In the genomic region with DNA sequence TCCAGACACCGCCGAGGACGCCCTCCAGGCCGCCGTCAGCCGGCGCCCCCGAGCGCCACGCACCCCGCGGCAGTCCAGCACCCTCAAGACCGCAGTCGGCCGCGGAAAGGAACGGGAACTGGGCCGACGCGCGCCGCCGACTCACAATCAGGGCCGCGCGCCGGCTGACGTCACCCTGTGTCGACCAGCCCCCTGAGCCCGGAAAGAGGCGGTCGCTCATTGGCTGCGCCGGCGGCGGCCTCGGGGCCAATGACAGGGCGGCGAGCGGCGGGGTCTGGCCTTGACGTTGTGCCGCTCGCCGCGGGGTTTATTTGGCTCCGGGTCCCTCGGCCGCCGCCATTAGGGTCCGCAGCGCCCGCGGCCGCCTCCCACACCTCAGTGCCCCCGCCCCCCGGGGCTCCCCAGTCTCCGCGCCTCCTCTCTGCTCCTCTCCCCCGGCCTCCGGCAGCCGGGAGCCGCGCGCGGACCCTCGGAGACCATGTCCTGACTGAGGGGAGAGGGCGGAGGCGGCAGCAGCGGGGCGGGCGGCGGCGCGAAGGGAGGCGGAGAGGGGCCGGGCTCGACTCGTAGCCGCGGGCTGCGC, we compare ENCODE assay signal across 1 cellular context.
A peak's percentile ranks its signal among the peaks of the same experiment; 100 is the strongest.
TF ChIP-seq lines count a peak whose summit lies in the region.

No MANE protein-coding gene starts in this region.

TF ChIP-seq in K562, 482 proteins besides CTCF, POLR2A, EP300 and RAD21 (continued from another document and continues in another):
- TF ChIP-seq, protein P1, sequence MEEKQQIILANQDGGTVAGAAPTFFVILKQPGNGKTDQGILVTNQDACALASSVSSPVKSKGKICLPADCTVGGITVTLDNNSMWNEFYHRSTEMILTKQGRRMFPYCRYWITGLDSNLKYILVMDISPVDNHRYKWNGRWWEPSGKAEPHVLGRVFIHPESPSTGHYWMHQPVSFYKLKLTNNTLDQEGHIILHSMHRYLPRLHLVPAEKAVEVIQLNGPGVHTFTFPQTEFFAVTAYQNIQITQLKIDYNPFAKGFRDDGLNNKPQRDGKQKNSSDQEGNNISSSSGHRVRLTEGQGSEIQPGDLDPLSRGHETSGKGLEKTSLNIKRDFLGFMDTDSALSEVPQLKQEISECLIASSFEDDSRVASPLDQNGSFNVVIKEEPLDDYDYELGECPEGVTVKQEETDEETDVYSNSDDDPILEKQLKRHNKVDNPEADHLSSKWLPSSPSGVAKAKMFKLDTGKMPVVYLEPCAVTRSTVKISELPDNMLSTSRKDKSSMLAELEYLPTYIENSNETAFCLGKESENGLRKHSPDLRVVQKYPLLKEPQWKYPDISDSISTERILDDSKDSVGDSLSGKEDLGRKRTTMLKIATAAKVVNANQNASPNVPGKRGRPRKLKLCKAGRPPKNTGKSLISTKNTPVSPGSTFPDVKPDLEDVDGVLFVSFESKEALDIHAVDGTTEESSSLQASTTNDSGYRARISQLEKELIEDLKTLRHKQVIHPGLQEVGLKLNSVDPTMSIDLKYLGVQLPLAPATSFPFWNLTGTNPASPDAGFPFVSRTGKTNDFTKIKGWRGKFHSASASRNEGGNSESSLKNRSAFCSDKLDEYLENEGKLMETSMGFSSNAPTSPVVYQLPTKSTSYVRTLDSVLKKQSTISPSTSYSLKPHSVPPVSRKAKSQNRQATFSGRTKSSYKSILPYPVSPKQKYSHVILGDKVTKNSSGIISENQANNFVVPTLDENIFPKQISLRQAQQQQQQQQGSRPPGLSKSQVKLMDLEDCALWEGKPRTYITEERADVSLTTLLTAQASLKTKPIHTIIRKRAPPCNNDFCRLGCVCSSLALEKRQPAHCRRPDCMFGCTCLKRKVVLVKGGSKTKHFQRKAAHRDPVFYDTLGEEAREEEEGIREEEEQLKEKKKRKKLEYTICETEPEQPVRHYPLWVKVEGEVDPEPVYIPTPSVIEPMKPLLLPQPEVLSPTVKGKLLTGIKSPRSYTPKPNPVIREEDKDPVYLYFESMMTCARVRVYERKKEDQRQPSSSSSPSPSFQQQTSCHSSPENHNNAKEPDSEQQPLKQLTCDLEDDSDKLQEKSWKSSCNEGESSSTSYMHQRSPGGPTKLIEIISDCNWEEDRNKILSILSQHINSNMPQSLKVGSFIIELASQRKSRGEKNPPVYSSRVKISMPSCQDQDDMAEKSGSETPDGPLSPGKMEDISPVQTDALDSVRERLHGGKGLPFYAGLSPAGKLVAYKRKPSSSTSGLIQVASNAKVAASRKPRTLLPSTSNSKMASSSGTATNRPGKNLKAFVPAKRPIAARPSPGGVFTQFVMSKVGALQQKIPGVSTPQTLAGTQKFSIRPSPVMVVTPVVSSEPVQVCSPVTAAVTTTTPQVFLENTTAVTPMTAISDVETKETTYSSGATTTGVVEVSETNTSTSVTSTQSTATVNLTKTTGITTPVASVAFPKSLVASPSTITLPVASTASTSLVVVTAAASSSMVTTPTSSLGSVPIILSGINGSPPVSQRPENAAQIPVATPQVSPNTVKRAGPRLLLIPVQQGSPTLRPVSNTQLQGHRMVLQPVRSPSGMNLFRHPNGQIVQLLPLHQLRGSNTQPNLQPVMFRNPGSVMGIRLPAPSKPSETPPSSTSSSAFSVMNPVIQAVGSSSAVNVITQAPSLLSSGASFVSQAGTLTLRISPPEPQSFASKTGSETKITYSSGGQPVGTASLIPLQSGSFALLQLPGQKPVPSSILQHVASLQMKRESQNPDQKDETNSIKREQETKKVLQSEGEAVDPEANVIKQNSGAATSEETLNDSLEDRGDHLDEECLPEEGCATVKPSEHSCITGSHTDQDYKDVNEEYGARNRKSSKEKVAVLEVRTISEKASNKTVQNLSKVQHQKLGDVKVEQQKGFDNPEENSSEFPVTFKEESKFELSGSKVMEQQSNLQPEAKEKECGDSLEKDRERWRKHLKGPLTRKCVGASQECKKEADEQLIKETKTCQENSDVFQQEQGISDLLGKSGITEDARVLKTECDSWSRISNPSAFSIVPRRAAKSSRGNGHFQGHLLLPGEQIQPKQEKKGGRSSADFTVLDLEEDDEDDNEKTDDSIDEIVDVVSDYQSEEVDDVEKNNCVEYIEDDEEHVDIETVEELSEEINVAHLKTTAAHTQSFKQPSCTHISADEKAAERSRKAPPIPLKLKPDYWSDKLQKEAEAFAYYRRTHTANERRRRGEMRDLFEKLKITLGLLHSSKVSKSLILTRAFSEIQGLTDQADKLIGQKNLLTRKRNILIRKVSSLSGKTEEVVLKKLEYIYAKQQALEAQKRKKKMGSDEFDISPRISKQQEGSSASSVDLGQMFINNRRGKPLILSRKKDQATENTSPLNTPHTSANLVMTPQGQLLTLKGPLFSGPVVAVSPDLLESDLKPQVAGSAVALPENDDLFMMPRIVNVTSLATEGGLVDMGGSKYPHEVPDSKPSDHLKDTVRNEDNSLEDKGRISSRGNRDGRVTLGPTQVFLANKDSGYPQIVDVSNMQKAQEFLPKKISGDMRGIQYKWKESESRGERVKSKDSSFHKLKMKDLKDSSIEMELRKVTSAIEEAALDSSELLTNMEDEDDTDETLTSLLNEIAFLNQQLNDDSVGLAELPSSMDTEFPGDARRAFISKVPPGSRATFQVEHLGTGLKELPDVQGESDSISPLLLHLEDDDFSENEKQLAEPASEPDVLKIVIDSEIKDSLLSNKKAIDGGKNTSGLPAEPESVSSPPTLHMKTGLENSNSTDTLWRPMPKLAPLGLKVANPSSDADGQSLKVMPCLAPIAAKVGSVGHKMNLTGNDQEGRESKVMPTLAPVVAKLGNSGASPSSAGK (IDR thresholded peaks at IDR 0.05), result no peak
- TF ChIP-seq FUS (optimal IDR thresholded peaks at IDR 0.05; ENCODE audit: low read depth, low read length), result no peak
- no peak for TF ChIP-seq ZNF354B (CRISPR knock-in tag; IDR thresholded peaks at IDR 0.05)
- TF ChIP-seq, protein P2, sequence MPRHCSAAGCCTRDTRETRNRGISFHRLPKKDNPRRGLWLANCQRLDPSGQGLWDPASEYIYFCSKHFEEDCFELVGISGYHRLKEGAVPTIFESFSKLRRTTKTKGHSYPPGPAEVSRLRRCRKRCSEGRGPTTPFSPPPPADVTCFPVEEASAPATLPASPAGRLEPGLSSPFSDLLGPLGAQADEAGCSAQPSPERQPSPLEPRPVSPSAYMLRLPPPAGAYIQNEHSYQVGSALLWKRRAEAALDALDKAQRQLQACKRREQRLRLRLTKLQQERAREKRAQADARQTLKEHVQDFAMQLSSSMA (CRISPR knock-in tag; IDR thresholded peaks at IDR 0.05), result no peak
- no peak for TF ChIP-seq FOXM1 (IDR thresholded peaks at IDR 0.05; ENCODE audit: low read depth)
- no peak for TF ChIP-seq FOXM1 (CRISPR knock-in tag; IDR thresholded peaks at IDR 0.05; ENCODE audit: low read depth)
- TF ChIP-seq SRSF7 (optimal IDR thresholded peaks at IDR 0.05; ENCODE audit: low read depth, low read length), result no peak
- TF ChIP-seq ARID3B (CRISPR knock-in tag; IDR thresholded peaks at IDR 0.05; ENCODE audit: borderline replicate concordance), result no peak
- no peak for TF ChIP-seq ZFP30 (CRISPR knock-in tag; IDR thresholded peaks at IDR 0.05; ENCODE audit: borderline replicate concordance)
- no peak for TF ChIP-seq PTRF (tag; IDR thresholded peaks at IDR 0.05)
- TF ChIP-seq ZNF217 (CRISPR knock-in tag; IDR thresholded peaks at IDR 0.05), result no peak
- no peak for TF ChIP-seq ZNF133 (CRISPR knock-in tag; IDR thresholded peaks at IDR 0.05)
- TF ChIP-seq THRAP3 (IDR thresholded peaks at IDR 0.05; ENCODE audit: borderline replicate concordance), result no peak
- no peak for TF ChIP-seq SAP30 (IDR thresholded peaks at IDR 0.05; ENCODE audit: borderline replicate concordance, insufficient read depth, low read depth, low read length, poor library complexity, severe bottlenecking)
- TF ChIP-seq ZFPM2 (CRISPR knock-in tag; IDR thresholded peaks at IDR 0.05), result no peak
- TF ChIP-seq, protein P3, sequence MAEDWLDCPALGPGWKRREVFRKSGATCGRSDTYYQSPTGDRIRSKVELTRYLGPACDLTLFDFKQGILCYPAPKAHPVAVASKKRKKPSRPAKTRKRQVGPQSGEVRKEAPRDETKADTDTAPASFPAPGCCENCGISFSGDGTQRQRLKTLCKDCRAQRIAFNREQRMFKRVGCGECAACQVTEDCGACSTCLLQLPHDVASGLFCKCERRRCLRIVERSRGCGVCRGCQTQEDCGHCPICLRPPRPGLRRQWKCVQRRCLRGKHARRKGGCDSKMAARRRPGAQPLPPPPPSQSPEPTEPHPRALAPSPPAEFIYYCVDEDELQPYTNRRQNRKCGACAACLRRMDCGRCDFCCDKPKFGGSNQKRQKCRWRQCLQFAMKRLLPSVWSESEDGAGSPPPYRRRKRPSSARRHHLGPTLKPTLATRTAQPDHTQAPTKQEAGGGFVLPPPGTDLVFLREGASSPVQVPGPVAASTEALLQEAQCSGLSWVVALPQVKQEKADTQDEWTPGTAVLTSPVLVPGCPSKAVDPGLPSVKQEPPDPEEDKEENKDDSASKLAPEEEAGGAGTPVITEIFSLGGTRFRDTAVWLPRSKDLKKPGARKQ (CRISPR knock-in tag; IDR thresholded peaks at IDR 0.05), result no peak
- TF ChIP-seq PML (IDR thresholded peaks at IDR 0.05; ENCODE audit: low read length), result peak; percentile 79
- TF ChIP-seq ZNF239 (CRISPR knock-in tag; IDR thresholded peaks at IDR 0.05), result no peak
- TF ChIP-seq MCM3 (IDR thresholded peaks at IDR 0.05), result no peak
- TF ChIP-seq CBFA2T3 (IDR thresholded peaks at IDR 0.05), result no peak
- TF ChIP-seq ZBTB5 (IDR thresholded peaks at IDR 0.05), result no peak
- TF ChIP-seq SMAD2 (IDR thresholded peaks at IDR 0.05; ENCODE audit: low read depth, low read length), result no peak
- TF ChIP-seq PPARD (CRISPR knock-in tag; IDR thresholded peaks at IDR 0.05), result no peak
- peak in 2 of 3 experiments; percentile 85 to 86 for TF ChIP-seq YY1 (IDR thresholded peaks at IDR 0.05; ENCODE audit: borderline replicate concordance in 1 of 3, control insufficient read depth in 1 of 3, extremely low read depth in 1 of 3, insufficient read depth in 3 of 3, insufficient read length in 1 of 3, insufficient replicate concordance in 2 of 3, low read depth in 1 of 3, low read length in 2 of 3)
- TF ChIP-seq, protein P4, sequence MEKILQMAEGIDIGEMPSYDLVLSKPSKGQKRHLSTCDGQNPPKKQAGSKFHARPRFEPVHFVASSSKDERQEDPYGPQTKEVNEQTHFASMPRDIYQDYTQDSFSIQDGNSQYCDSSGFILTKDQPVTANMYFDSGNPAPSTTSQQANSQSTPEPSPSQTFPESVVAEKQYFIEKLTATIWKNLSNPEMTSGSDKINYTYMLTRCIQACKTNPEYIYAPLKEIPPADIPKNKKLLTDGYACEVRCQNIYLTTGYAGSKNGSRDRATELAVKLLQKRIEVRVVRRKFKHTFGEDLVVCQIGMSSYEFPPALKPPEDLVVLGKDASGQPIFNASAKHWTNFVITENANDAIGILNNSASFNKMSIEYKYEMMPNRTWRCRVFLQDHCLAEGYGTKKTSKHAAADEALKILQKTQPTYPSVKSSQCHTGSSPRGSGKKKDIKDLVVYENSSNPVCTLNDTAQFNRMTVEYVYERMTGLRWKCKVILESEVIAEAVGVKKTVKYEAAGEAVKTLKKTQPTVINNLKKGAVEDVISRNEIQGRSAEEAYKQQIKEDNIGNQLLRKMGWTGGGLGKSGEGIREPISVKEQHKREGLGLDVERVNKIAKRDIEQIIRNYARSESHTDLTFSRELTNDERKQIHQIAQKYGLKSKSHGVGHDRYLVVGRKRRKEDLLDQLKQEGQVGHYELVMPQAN (IDR thresholded peaks at IDR 0.05; ENCODE audit: borderline replicate concordance), result no peak
- TF ChIP-seq ZNF551 (CRISPR knock-in tag; IDR thresholded peaks at IDR 0.05), result no peak
- TF ChIP-seq, protein P5, sequence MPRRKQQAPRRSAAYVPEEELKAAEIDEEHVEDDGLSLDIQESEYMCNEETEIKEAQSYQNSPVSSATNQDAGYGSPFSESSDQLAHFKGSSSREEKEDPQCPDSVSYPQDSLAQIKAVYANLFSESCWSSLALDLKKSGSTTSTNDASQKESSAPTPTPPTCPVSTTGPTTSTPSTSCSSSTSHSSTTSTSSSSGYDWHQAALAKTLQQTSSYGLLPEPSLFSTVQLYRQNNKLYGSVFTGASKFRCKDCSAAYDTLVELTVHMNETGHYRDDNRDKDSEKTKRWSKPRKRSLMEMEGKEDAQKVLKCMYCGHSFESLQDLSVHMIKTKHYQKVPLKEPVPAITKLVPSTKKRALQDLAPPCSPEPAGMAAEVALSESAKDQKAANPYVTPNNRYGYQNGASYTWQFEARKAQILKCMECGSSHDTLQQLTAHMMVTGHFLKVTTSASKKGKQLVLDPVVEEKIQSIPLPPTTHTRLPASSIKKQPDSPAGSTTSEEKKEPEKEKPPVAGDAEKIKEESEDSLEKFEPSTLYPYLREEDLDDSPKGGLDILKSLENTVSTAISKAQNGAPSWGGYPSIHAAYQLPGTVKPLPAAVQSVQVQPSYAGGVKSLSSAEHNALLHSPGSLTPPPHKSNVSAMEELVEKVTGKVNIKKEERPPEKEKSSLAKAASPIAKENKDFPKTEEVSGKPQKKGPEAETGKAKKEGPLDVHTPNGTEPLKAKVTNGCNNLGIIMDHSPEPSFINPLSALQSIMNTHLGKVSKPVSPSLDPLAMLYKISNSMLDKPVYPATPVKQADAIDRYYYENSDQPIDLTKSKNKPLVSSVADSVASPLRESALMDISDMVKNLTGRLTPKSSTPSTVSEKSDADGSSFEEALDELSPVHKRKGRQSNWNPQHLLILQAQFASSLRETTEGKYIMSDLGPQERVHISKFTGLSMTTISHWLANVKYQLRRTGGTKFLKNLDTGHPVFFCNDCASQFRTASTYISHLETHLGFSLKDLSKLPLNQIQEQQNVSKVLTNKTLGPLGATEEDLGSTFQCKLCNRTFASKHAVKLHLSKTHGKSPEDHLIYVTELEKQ (CRISPR knock-in tag; IDR thresholded peaks at IDR 0.05), result no peak
